Comparison of ENCODE assay signal across 20 cellular contexts in genomic region chr16:13333336-13333735, GRCh38.
"Had no signal": no experiment of that assay in that cellular context is flagged by ENCODE, and none has a peak within 500 bp of the region (broad histone marks: within the 10 kb centered on the region; RNA-seq: fewer than 3 reads in every experiment).

No MANE protein-coding gene starts in this region.

- FAIRE-seq: pancreas had no signal

- DNase-seq: activated B cell treated with CpG ODN at 0.5 μM for 24 hours; activated CD4-positive, alpha-beta memory T cell treated with anti-CD3 and anti-CD28 coated beads for 36 hours; activated CD4-positive, alpha-beta T cell treated with anti-CD3 and anti-CD28 coated beads for 4 hours; activated CD8-positive, alpha-beta memory T cell treated with anti-CD3 and anti-CD28 coated beads, Interleukin-2, amount 10 ng/mL, durations not matched to agents 7 days and 5 days; activated naive CD4-positive, alpha-beta T cell; activated naive CD8-positive, alpha-beta T cell treated with anti-CD3 and anti-CD28 coated beads for 36 hours; amniotic stem cell; effector memory CD8-positive, alpha-beta T cell; esophagus squamous epithelium; left cardiac atrium; lower lobe of right lung; natural killer cell; pancreas; right lobe of liver; stimulated activated CD4-positive, alpha-beta T cell treated with anti-CD3 and anti-CD28 coated beads, Interleukin-4, amount 100 ng/mL, for 1 hour; stimulated activated naive CD8-positive, alpha-beta T cell treated with anti-CD3 and anti-CD28 coated beads, Interleukin-15, amount 100 ng/mL, for 72 hours; trophoblast cell had no signal

- H3K4me3 ChIP-seq: cardiac muscle cell, esophagus squamous epithelium, lower lobe of right lung, pancreas, right lobe of liver, smooth muscle cell, suprapubic skin had no signal
